8 cellular contexts compared by ENCODE assay signal in the genomic region with DNA sequence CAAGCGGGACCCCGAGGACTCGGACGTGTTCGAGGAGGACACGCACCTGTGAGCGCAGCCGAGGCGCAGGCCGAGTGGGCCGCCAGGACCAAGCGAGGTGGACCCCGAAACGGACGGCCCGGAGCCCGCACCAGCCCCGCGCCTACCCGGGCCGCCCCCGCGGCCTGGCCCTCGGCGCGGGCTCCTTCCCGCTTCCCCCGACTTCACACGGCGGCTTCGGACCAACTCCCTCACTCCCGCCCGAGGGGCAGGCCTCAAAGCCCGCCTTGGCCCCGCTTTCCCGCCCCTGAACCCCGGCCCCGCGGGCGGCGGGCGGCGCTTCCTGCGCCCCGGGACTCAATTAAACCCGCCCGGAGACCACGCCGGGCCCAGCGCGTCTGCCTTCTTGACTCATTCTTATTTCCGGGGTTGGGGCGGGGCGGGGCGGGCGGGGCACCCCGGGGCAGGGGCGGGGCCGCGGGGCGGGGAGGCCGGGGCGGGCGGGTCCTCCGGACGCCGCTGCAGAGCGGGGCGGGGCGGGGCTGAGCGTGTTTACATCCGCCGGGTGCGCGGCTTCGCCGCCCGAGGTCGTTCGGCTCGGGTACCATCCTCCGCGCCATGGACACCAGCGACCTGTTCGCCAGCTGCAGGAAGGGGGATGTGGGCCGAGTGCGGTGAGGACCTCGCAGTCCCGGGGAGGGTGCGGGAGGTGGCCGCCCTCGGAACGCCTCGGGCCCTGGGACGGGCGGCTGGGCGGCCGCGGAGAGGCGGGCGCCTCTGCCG. TPM values are rescaled to one million over a fixed set of nuclear protein-coding genes. Genes with fewer than 3 reads are reported as not detected.
DNase-seq lines count a peak whose midpoint lies in the region; ATAC-seq, FAIRE-seq and TF ChIP-seq lines count a peak whose summit lies in the region.

A gene (plus strand): TSS at position 524 of the 762 bp plus-strand sequence. CDS start 74 bp downstream, at position 598.

- intact Hi-C loops in activated T-helper 1 cell treated with anti-CD3 and anti-CD28 coated beads, Interleukin-12 subunit alpha, Interleukin-12 subunit beta, Interleukin-2, Interleukin-4 antibody, amounts not matched to agents 30 ng/mL and 10 ng/mL and 1 ng/mL, durations not matched to agents 14 hours and 24 hours and 36 hours (cut with micrococcal nuclease), result loop anchor here (1.0 to 10.0 kb wide), 10 partner anchors 25 to 1758 kb away; a partner anchor contains a TSS

- H3K4me3 ChIP-seq in Jurkat, Clone E6-1 (ENCODE audit: low read length), result peak within 1 kb of the TSS; percentile 73
- H3K4me3 ChIP-seq in fibroblast of mammary gland (ENCODE audit: control insufficient read depth, low read depth, low read length), result peak within 1 kb of the TSS; percentile 60

- DNase-seq in Caki2 (ENCODE audit: low read depth), result peak; percentile 45
- peak; percentile 65 for DNase-seq in Jurkat, Clone E6-1 (ENCODE audit: low read depth, low spot score)
- DNase-seq in RCC 7860 (ENCODE audit: low spot score), result peak; percentile 43
- peak; percentile 82 for DNase-seq in activated T-helper 1 cell treated with anti-CD3 and anti-CD28 coated beads, Interleukin-12 subunit alpha, Interleukin-12 subunit beta, Interleukin-2, Interleukin-4 antibody, amounts not matched to agents 30 ng/mL and 10 ng/mL and 1 ng/mL, durations not matched to agents 14 hours and 24 hours and 36 hours (ENCODE audit: low spot score)
- peak; percentile 58 for DNase-seq in fibroblast of mammary gland (ENCODE audit: low read depth)
- DNase-seq in natural killer cell treated with Interleukin-12 subunit alpha and Interleukin-12 subunit beta and Interleukin-15 and Interleukin-18, amount 100 ng/mL, for 72 hours (ENCODE audit: low spot score), result peak; percentile 92
- peak; percentile 91 for DNase-seq in stimulated activated naive CD8-positive, alpha-beta T cell treated with anti-CD3 and anti-CD28 coated beads, Interleukin-15, Interleukin-2, amounts not matched to agents 100 U/mL and 50 U/mL, for 24 hours

- H3K4me3 Mint-ChIP-seq in activated T-helper 1 cell treated with anti-CD3 and anti-CD28 coated beads, Interleukin-12 subunit alpha, Interleukin-12 subunit beta, Interleukin-2, Interleukin-4 antibody, amounts not matched to agents 30 ng/mL and 10 ng/mL and 1 ng/mL, durations not matched to agents 14 hours and 24 hours and 36 hours, result peak within 1 kb of the TSS; percentile 92
- H3K4me3 Mint-ChIP-seq in natural killer cell treated with Interleukin-12 subunit alpha and Interleukin-12 subunit beta and Interleukin-15 and Interleukin-18, amount 100 ng/mL, for 72 hours, result peak within 1 kb of the TSS; percentile 92

- H3K27me3 Mint-ChIP-seq in activated T-helper 1 cell treated with anti-CD3 and anti-CD28 coated beads, Interleukin-12 subunit alpha, Interleukin-12 subunit beta, Interleukin-2, Interleukin-4 antibody, amounts not matched to agents 30 ng/mL and 10 ng/mL and 1 ng/mL, durations not matched to agents 14 hours and 24 hours and 36 hours (ENCODE audit: insufficient read depth), result no peaks in the 10 kb centered on the region
- no peaks in the 10 kb centered on the region for H3K27me3 Mint-ChIP-seq in natural killer cell treated with Interleukin-12 subunit alpha and Interleukin-12 subunit beta and Interleukin-15 and Interleukin-18, amount 100 ng/mL, for 72 hours

- H3K36me3 Mint-ChIP-seq in activated T-helper 1 cell treated with anti-CD3 and anti-CD28 coated beads, Interleukin-12 subunit alpha, Interleukin-12 subunit beta, Interleukin-2, Interleukin-4 antibody, amounts not matched to agents 30 ng/mL and 10 ng/mL and 1 ng/mL, durations not matched to agents 14 hours and 24 hours and 36 hours (ENCODE audit: low read depth), result peaks cover 2% of the 10 kb centered on the region
- no peaks in the 10 kb centered on the region for H3K36me3 Mint-ChIP-seq in natural killer cell treated with Interleukin-12 subunit alpha and Interleukin-12 subunit beta and Interleukin-15 and Interleukin-18, amount 100 ng/mL, for 72 hours

- ATAC-seq in GM21447 (IDR thresholded peaks at IDR 0.05; ENCODE audit: unreplicated experiment), result peak; percentile 64
- peak; percentile 92 to 93 for ATAC-seq in natural killer cell treated with Interleukin-12 subunit alpha and Interleukin-12 subunit beta and Interleukin-15 and Interleukin-18, amount 100 ng/mL, for 72 hours
- peak; percentile 86 for ATAC-seq in stimulated activated naive CD8-positive, alpha-beta T cell treated with anti-CD3 and anti-CD28 coated beads, Interleukin-15, Interleukin-2, amounts not matched to agents 100 U/mL and 50 U/mL, for 24 hours

- no peak for FAIRE-seq in RCC 7860 (lab: Jason Lieb, UNC)

- in situ Hi-C loops in Caki2 (cut with HindIII; ENCODE audit: low pct_unique_long_range_greater_than_20kb, low sequenced_read_pairs), result no loop called here

- TF ChIP-seq CTCF in fibroblast of mammary gland (conservative IDR thresholded peaks at IDR 0.05; ENCODE audit: control insufficient read depth, insufficient read depth, low read depth, low read length), result no peak

- H3K27ac Mint-ChIP-seq in activated T-helper 1 cell treated with anti-CD3 and anti-CD28 coated beads, Interleukin-12 subunit alpha, Interleukin-12 subunit beta, Interleukin-2, Interleukin-4 antibody, amounts not matched to agents 30 ng/mL and 10 ng/mL and 1 ng/mL, durations not matched to agents 14 hours and 24 hours and 36 hours, result peak within 1 kb of the TSS; percentile 97
- H3K27ac Mint-ChIP-seq in natural killer cell treated with Interleukin-12 subunit alpha and Interleukin-12 subunit beta and Interleukin-15 and Interleukin-18, amount 100 ng/mL, for 72 hours, result peak within 1 kb of the TSS; percentile 92 to 93

- H3K9me3 Mint-ChIP-seq in activated T-helper 1 cell treated with anti-CD3 and anti-CD28 coated beads, Interleukin-12 subunit alpha, Interleukin-12 subunit beta, Interleukin-2, Interleukin-4 antibody, amounts not matched to agents 30 ng/mL and 10 ng/mL and 1 ng/mL, durations not matched to agents 14 hours and 24 hours and 36 hours, result no peaks in the 10 kb centered on the region
- H3K9me3 Mint-ChIP-seq in natural killer cell treated with Interleukin-12 subunit alpha and Interleukin-12 subunit beta and Interleukin-15 and Interleukin-18, amount 100 ng/mL, for 72 hours, result no peaks in the 10 kb centered on the region

- peaks cover 14% of the 10 kb centered on the region for H3K4me1 Mint-ChIP-seq in activated T-helper 1 cell treated with anti-CD3 and anti-CD28 coated beads, Interleukin-12 subunit alpha, Interleukin-12 subunit beta, Interleukin-2, Interleukin-4 antibody, amounts not matched to agents 30 ng/mL and 10 ng/mL and 1 ng/mL, durations not matched to agents 14 hours and 24 hours and 36 hours (ENCODE audit: low read depth)
- peaks cover 25 to 28% of the 10 kb centered on the region in 2 donors for H3K4me1 Mint-ChIP-seq in natural killer cell treated with Interleukin-12 subunit alpha and Interleukin-12 subunit beta and Interleukin-15 and Interleukin-18, amount 100 ng/mL, for 72 hours (ENCODE audit: low read depth in 2 of 2)

RNA-seq across cellular contexts. Expression of the gene that starts here (rescaled TPM):
- 16.6 and 23.7 TPM in 2 replicates for total RNA-seq in Caki2 (2014; rRNA removed; shearing (Covaris generic); ENCODE audit: low replicate concordance)
- 14.0 TPM for polyA plus RNA-seq in Jurkat, Clone E6-1 (2012; ENCODE audit: insufficient read depth, insufficient read length)
- 9.7 TPM in 2 replicates for total RNA-seq in activated T-helper 1 cell treated with anti-CD3 and anti-CD28 coated beads, Interleukin-12 subunit alpha, Interleukin-12 subunit beta, Interleukin-2, Interleukin-4 antibody, amounts not matched to agents 30 ng/mL and 10 ng/mL and 1 ng/mL, durations not matched to agents 14 hours and 24 hours and 36 hours
- total RNA-seq in natural killer cell treated with Interleukin-12 subunit alpha and Interleukin-12 subunit beta and Interleukin-15 and Interleukin-18, amount 100 ng/mL, for 72 hours, result 10 to 100 TPM; 16.9 to 18.3 TPM

Comparison
In these comparisons a context has a peak if more than half of its experiments do, and no peak if none do; other contexts are left out.
1. Peak in every context shown above with its lines: DNase-seq, ATAC-seq and H3K4me3 ChIP-seq.